Comparison of ENCODE assay signal across 8 cellular contexts in genomic region chr7:76047305-76047810, GRCh38. TPM values are rescaled to one million over a fixed set of nuclear protein-coding genes. Genes with fewer than 3 reads are reported as not detected.
A peak's percentile ranks its signal among the peaks of the same experiment; 100 is the strongest.
DNase-seq lines count a peak whose midpoint lies in the region; ATAC-seq, FAIRE-seq and TF ChIP-seq lines count a peak whose summit lies in the region.

No MANE protein-coding gene starts in this region.

- DNase-seq in K562 (ENCODE audit: extremely low read depth in 1 of 4, low spot score in 3 of 4) (peak in 1 of 4 experiments; percentile 34), iris pigment epithelial cell (ENCODE audit: low read depth) (peak; percentile 9), NCI-H1417 treated with DMSO at 0.1 percent for 48 hours (lab: John Stamatoyannopoulos, UW) (no peak), NCI-H2171 (lab: John Stamatoyannopoulos, UW) (no peak)
- DNase-seq in stimulated activated naive CD8-positive, alpha-beta T cell treated with anti-CD3 and anti-CD28 coated beads, Interleukin-15, amount 100 ng/mL, for 72 hours: peak in 1 of 2 donors; percentile 6
- DNase-seq in stimulated activated CD4-positive, alpha-beta T cell treated with anti-CD3 and anti-CD28 coated beads, Interleukin-4, amount 100 ng/mL, for 1 hour: no peak

- H3K79me2 ChIP-seq in K562 (ENCODE audit: control insufficient read depth, insufficient read depth, low read length): peaks cover 81% of the 10 kb centered on the region

- peak overlapping the region; percentile 89 for H2AFZ ChIP-seq in K562 (ENCODE audit: low read depth, low read length)

- H3K9me1 ChIP-seq in K562 (ENCODE audit: control insufficient read depth, insufficient read depth, low read length): peaks cover 6% of the 10 kb centered on the region

- peak overlapping the region; percentile 98 for H3K4me3 Mint-ChIP-seq in stimulated activated naive CD8-positive, alpha-beta T cell treated with anti-CD3 and anti-CD28 coated beads, Interleukin-15, amount 100 ng/mL, for 72 hours

- CTCF ChIA-PET in K562 (lab: Yijun Ruan, JAX; ENCODE audit: low intra/inter-chr PET ratio): no interaction called here

- 1% methylated on average over 21 of the region's 21 CpGs for WGBS in K562 (ENCODE audit: insufficient coverage, low coverage, missing lambda C conversion rate)

- H3K27ac ChIP-seq in KOPT-K1 (ENCODE audit: low read depth, low read length, poor library complexity, severe bottlenecking): peak overlapping the region; percentile 86
- H3K27ac ChIP-seq in K562 (ENCODE audit: extremely low read depth, low read depth, low read length): peak overlapping the region; percentile 93

- in situ Hi-C loops in K562 (cut with MboI): no loop called here

- peak overlapping the region; percentile 87 for H3K4me3 ChIP-seq in K562

- H3K36me3 ChIP-seq in KOPT-K1 (ENCODE audit: insufficient read depth, low read length): peaks cover 26% of the 10 kb centered on the region
- peaks cover 44% of the 10 kb centered on the region for H3K36me3 ChIP-seq in K562 (ENCODE audit: control insufficient read depth, insufficient read depth, low read length)

- H3K9me3 ChIP-seq in KOPT-K1 (ENCODE audit: insufficient read depth, low read length, poor library complexity, severe bottlenecking) (no peaks in the 10 kb centered on the region), K562 (replicated peaks; ENCODE audit: control insufficient read depth, insufficient read depth, low read depth, low read length) (no peaks in the 10 kb centered on the region)

- H3K27me3 Mint-ChIP-seq in stimulated activated naive CD8-positive, alpha-beta T cell treated with anti-CD3 and anti-CD28 coated beads, Interleukin-15, amount 100 ng/mL, for 72 hours: no peaks in the 10 kb centered on the region

- H3K9ac ChIP-seq in K562 (ENCODE audit: insufficient read depth in 1 of 2, low read depth in 2 of 2, low read length in 2 of 2): peak overlapping the region; percentile 96 to 98

- TF ChIP-seq POLR2A in K562 (conservative IDR thresholded peaks at IDR 0.05): no peak

- H3K4me2 ChIP-seq in K562 (ENCODE audit: insufficient read depth, low read length): peak overlapping the region; percentile 99

- peak; percentile 6 for FAIRE-seq in K562 (lab: Jason Lieb, UNC)

- peaks cover 49% of the 10 kb centered on the region for H3K4me1 Mint-ChIP-seq in stimulated activated naive CD8-positive, alpha-beta T cell treated with anti-CD3 and anti-CD28 coated beads, Interleukin-15, amount 100 ng/mL, for 72 hours

- no peaks in the 10 kb centered on the region for H3K27me3 ChIP-seq in K562 (ENCODE audit: control insufficient read depth in 2 of 2, insufficient read depth in 2 of 2, low read length in 2 of 2)

- no peak for TF ChIP-seq RAD21 in K562 (CRISPR knock-in tag; conservative IDR thresholded peaks at IDR 0.05 in 1 of 2, IDR thresholded peaks at IDR 0.05 in 1 of 2)

- POLR2A ChIA-PET in K562 (lab: Yijun Ruan, JAX): interaction anchor here (0.6 to 2.4 kb wide), 14 partner anchors 9 to 1887 kb away, joined by 3 to 30 read pairs (median 4); partner anchors contain the start of gene TMEM120A

- peaks cover 29 to 32% of the 10 kb centered on the region in 2 experiments for H3K4me1 ChIP-seq in K562 (replicated peaks in 1 of 2; ENCODE audit: control insufficient read depth in 2 of 2, insufficient read depth in 2 of 2, low read length in 2 of 2)

- no peak for TF ChIP-seq EP300 in K562 (IDR thresholded peaks at IDR 0.05; ENCODE audit: low read length)

- H3K9me3 Mint-ChIP-seq in stimulated activated naive CD8-positive, alpha-beta T cell treated with anti-CD3 and anti-CD28 coated beads, Interleukin-15, amount 100 ng/mL, for 72 hours: no peaks in the 10 kb centered on the region

- TF ChIP-seq CTCF in K562 (IDR thresholded peaks at IDR 0.05 in 2 of 3, conservative IDR thresholded peaks at IDR 0.05 in 1 of 3; ENCODE audit: insufficient read depth in 2 of 3, low read depth in 1 of 3, low read length in 3 of 3): no peak

- TSS peak; percentile 90 for BruUV-seq in K562 (replicated peaks; lab: Mats Ljungman, UMichigan)

- peak overlapping the region; percentile 99 for H3K27ac Mint-ChIP-seq in stimulated activated naive CD8-positive, alpha-beta T cell treated with anti-CD3 and anti-CD28 coated beads, Interleukin-15, amount 100 ng/mL, for 72 hours

- ATAC-seq in GM18868 (IDR thresholded peaks at IDR 0.05; ENCODE audit: unreplicated experiment) (peak; percentile 3), K562 (peak; percentile 0; the same call in 2 of the 3 replicates)
- ATAC-seq in stimulated activated naive CD8-positive, alpha-beta T cell treated with anti-CD3 and anti-CD28 coated beads, Interleukin-15, amount 100 ng/mL, for 72 hours: peak; percentile 12

- peaks cover 29% of the 10 kb centered on the region for H4K20me1 ChIP-seq in K562 (replicated peaks; ENCODE audit: control insufficient read depth, insufficient read depth, low read length)

- intact Hi-C loops in K562 (cut with micrococcal nuclease): no loop called here

TF ChIP-seq in K562, 482 proteins besides CTCF, POLR2A, EP300 and RAD21 (continues in another document):
- TF ChIP-seq, protein P1, sequence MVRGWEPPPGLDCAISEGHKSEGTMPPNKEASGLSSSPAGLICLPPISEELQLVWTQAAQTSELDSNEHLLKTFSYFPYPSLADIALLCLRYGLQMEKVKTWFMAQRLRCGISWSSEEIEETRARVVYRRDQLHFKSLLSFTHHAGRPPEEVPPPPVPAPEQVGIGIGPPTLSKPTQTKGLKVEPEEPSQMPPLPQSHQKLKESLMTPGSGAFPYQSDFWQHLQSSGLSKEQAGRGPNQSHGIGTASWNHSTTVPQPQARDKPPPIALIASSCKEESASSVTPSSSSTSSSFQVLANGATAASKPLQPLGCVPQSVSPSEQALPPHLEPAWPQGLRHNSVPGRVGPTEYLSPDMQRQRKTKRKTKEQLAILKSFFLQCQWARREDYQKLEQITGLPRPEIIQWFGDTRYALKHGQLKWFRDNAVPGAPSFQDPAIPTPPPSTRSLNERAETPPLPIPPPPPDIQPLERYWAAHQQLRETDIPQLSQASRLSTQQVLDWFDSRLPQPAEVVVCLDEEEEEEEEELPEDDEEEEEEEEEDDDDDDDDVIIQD (CRISPR knock-in tag; IDR thresholded peaks at IDR 0.05): no peak
- no peak for TF ChIP-seq ZNF436 (CRISPR knock-in tag; IDR thresholded peaks at IDR 0.05)

RNA-seq across cellular contexts. Expression of gene STYXL1, which starts 0.4 kb away (rescaled TPM):
- 44.2 and 67.1 TPM in 2 replicates for total RNA-seq in K562 (2011; cell fraction: chromatin; rRNA removed; ENCODE audit: low replicate concordance)
- 24.7 and 30.0 TPM in 2 replicates for total RNA-seq in K562 (2011; cell fraction: nucleolus; rRNA removed)
- 32.7 and 33.7 TPM in 2 replicates for total RNA-seq in K562 (2011; cell fraction: nucleoplasm; rRNA removed)
- total RNA-seq in K562 (2014; rRNA removed) (43.2 and 60.0 TPM in 2 replicates), K562 (2014; rRNA removed; fragmentation: Illumina TruSeq; extraction: Trizol) (57.2 and 59.2 TPM in 2 replicates), K562 (2015; rRNA removed; fragmentation: Illumina TruSeq; extraction: Trizol) (44.8 and 54.9 TPM in 2 replicates), K562 (2021) (44.3 and 50.0 TPM in 2 replicates)
- polyA plus RNA-seq in K562 (2011; rRNA removed) (56.6 and 97.2 TPM in 2 replicates), K562 (2014; fragmentation: Illumina TruSeq; extraction: Trizol) (72.2 and 82.7 TPM in 2 replicates), K562 (2014; fragmentation: Nextera tagmentation; extraction: Ambion mirVana) (10 to 100 TPM; 36.5 to 49.7 TPM), K562 (2014; rRNA removed) (49.9 and 67.4 TPM in 2 replicates)
- 86.0 and 101 TPM in 2 replicates for polyA plus RNA-seq in K562 (2011; cell fraction: cytosol; rRNA removed)
- 42.8 and 52.4 TPM in 2 replicates for polyA plus RNA-seq in K562 (2011; cell fraction: nucleus; rRNA removed)
- 57.5 and 77.9 TPM in 2 replicates for polyA plus RNA-seq in K562 (2012)
- polyA minus RNA-seq in K562 (2011; rRNA and poly(A)+ RNA removed): 34.7 and 51.8 TPM in 2 replicates
- 15.0 and 17.0 TPM in 2 replicates for polyA minus RNA-seq in K562 (2011; cell fraction: cytosol; rRNA and poly(A)+ RNA removed)
- 10.6 and 12.0 TPM in 2 replicates for polyA minus RNA-seq in K562 (2011; cell fraction: nucleus; rRNA and poly(A)+ RNA removed)

RNA-seq across cellular contexts. Expression of gene MDH2, which starts 0.5 kb away (rescaled TPM):
- total RNA-seq in K562 (2011; cell fraction: chromatin; rRNA removed; ENCODE audit: low replicate concordance): 150 and 286 TPM in 2 replicates
- 194 and 214 TPM in 2 replicates for total RNA-seq in K562 (2011; cell fraction: nucleolus; rRNA removed)
- total RNA-seq in K562 (2011; cell fraction: nucleoplasm; rRNA removed): 176 and 210 TPM in 2 replicates
- total RNA-seq in K562 (2014; rRNA removed) (300 and 442 TPM in 2 replicates), K562 (2014; rRNA removed; fragmentation: Illumina TruSeq; extraction: Trizol) (153 and 164 TPM in 2 replicates), K562 (2015; rRNA removed; fragmentation: Illumina TruSeq; extraction: Trizol) (216 and 230 TPM in 2 replicates), K562 (2021) (671 and 701 TPM in 2 replicates)
- polyA plus RNA-seq in K562 (2011; rRNA removed) (106 and 358 TPM in 2 replicates), K562 (2014; fragmentation: Illumina TruSeq; extraction: Trizol) (509 and 570 TPM in 2 replicates), K562 (2014; fragmentation: Nextera tagmentation; extraction: Ambion mirVana) (100 to 1,000 TPM; 242 to 411 TPM), K562 (2014; rRNA removed) (211 and 216 TPM in 2 replicates)
- 156 and 243 TPM in 2 replicates for polyA plus RNA-seq in K562 (2011; cell fraction: cytosol; rRNA removed)
- 190 and 250 TPM in 2 replicates for polyA plus RNA-seq in K562 (2011; cell fraction: nucleus; rRNA removed)
- polyA plus RNA-seq in K562 (2012): 435 and 724 TPM in 2 replicates
- 101 and 153 TPM in 2 replicates for polyA minus RNA-seq in K562 (2011; rRNA and poly(A)+ RNA removed)
- polyA minus RNA-seq in K562 (2011; cell fraction: cytosol; rRNA and poly(A)+ RNA removed): 389 and 497 TPM in 2 replicates
- 67.3 and 93.9 TPM in 2 replicates for polyA minus RNA-seq in K562 (2011; cell fraction: nucleus; rRNA and poly(A)+ RNA removed)

RNA-seq across cellular contexts. Expression of gene TMEM120A, which starts 53.0 kb away (rescaled TPM):
- 42.3 and 121 TPM in 2 replicates for total RNA-seq in K562 (2011; cell fraction: chromatin; rRNA removed; ENCODE audit: low replicate concordance)
- 148 and 154 TPM in 2 replicates for total RNA-seq in K562 (2011; cell fraction: nucleolus; rRNA removed)
- 96.3 and 113 TPM in 2 replicates for total RNA-seq in K562 (2011; cell fraction: nucleoplasm; rRNA removed)
- 22.4 and 22.9 TPM in 2 replicates for total RNA-seq in K562 (2014; rRNA removed)
- 19.5 and 19.6 TPM in 2 replicates for total RNA-seq in K562 (2014; rRNA removed; fragmentation: Illumina TruSeq; extraction: Trizol)
- total RNA-seq in K562 (2015; rRNA removed; fragmentation: Illumina TruSeq; extraction: Trizol): 13.6 and 17.4 TPM in 2 replicates
- 33.8 and 36.4 TPM in 2 replicates for total RNA-seq in K562 (2021)
- 90.2 and 90.5 TPM in 2 replicates for polyA plus RNA-seq in K562 (2011; rRNA removed)
- polyA plus RNA-seq in K562 (2011; cell fraction: cytosol; rRNA removed): 62.7 and 83.5 TPM in 2 replicates
- 144 and 164 TPM in 2 replicates for polyA plus RNA-seq in K562 (2011; cell fraction: nucleus; rRNA removed)
- polyA plus RNA-seq in K562 (2012): 29.1 and 72.7 TPM in 2 replicates
- polyA plus RNA-seq in K562 (2014; fragmentation: Illumina TruSeq; extraction: Trizol): 32.1 and 39.5 TPM in 2 replicates
- polyA plus RNA-seq in K562 (2014; fragmentation: Nextera tagmentation; extraction: Ambion mirVana): 1 to 10 TPM; 2.3 to 8.3 TPM
- 33.5 and 43.5 TPM in 2 replicates for polyA plus RNA-seq in K562 (2014; rRNA removed)
- polyA minus RNA-seq in K562 (2011; rRNA and poly(A)+ RNA removed): 60.9 and 82.0 TPM in 2 replicates
- 20.2 and 33.1 TPM in 2 replicates for polyA minus RNA-seq in K562 (2011; cell fraction: cytosol; rRNA and poly(A)+ RNA removed)
- polyA minus RNA-seq in K562 (2011; cell fraction: nucleus; rRNA and poly(A)+ RNA removed): 16.0 and 22.0 TPM in 2 replicates
